ENCODE assay signal across 8 cellular contexts in genomic region chr3:120742198-120743080, GRCh38. TPM values are rescaled to one million over a fixed set of nuclear protein-coding genes. Genes with fewer than 3 reads are reported as not detected.
DNase-seq lines count a peak whose midpoint lies in the region; ATAC-seq lines count a peak whose summit lies in the region.

Gene GTF2E1 (plus strand): TSS chr3:120742744. CDS start chr3:120750553, 7,809 bp downstream.
Gene RABL3 (minus strand): TSS chr3:120742516. CDS start chr3:120742507, 9 bp downstream.

- H3K36me3 ChIP-seq in NT2/D1 (ENCODE audit: insufficient read depth, insufficient read length, low read length) (peaks cover 24% of the 10 kb centered on the region), endocrine pancreas (ENCODE audit: control insufficient read depth, insufficient read depth, low read length) (no peaks in the 10 kb centered on the region), mesenchymal stem cell (ENCODE audit: control insufficient read depth in 1 of 2, insufficient read depth in 2 of 2, low read depth in 1 of 2, low read length in 2 of 2) (peaks cover 10% of the 10 kb centered on the region in 2 experiments)

- peak within 1 kb of the TSS; percentile 83 for H4K91ac ChIP-seq in mesenchymal stem cell (ENCODE audit: low read length)

- peaks cover 19% of the 10 kb centered on the region for H3K79me1 ChIP-seq in mesenchymal stem cell (replicated peaks; ENCODE audit: low read length, poor library complexity, severe bottlenecking)

- peak within 1 kb of the TSS; percentile 79 to 99 for H3K18ac ChIP-seq in mesenchymal stem cell (ENCODE audit: low read depth in 1 of 2, low read length in 2 of 2)

- peaks cover 19% of the 10 kb centered on the region for H3K36me3 Mint-ChIP-seq in activated CD8-positive, alpha-beta memory T cell treated with anti-CD3 and anti-CD28 coated beads, Interleukin-2, amount 10 ng/mL, durations not matched to agents 7 days and 5 days

- peak within 1 kb of the TSS; percentile 74 for H2BK5ac ChIP-seq in mesenchymal stem cell (ENCODE audit: low read depth, low read length, poor library complexity, severe bottlenecking)

- peak; percentile 98 for ATAC-seq in GM21381 (IDR thresholded peaks at IDR 0.05; ENCODE audit: unreplicated experiment)
- ATAC-seq in activated CD8-positive, alpha-beta memory T cell treated with anti-CD3 and anti-CD28 coated beads, Interleukin-2, amount 10 ng/mL, durations not matched to agents 7 days and 5 days: peak; percentile 99

- H3K23ac ChIP-seq in mesenchymal stem cell (ENCODE audit: low read length in 2 of 2): peak within 1 kb of the TSS in 1 of 2 experiments; percentile 77

- peak within 1 kb of the TSS; percentile 97 for H3K27ac ChIP-seq in mesenchymal stem cell (ENCODE audit: low read length, poor library complexity, severe bottlenecking)

- peak within 1 kb of the TSS; percentile 46 to 98 for H3K4ac ChIP-seq in mesenchymal stem cell (ENCODE audit: low read depth in 1 of 2, low read length in 2 of 2)

- peaks cover 29% of the 10 kb centered on the region for H3K4me1 Mint-ChIP-seq in activated CD8-positive, alpha-beta memory T cell treated with anti-CD3 and anti-CD28 coated beads, Interleukin-2, amount 10 ng/mL, durations not matched to agents 7 days and 5 days

- H3K9me3 ChIP-seq in NT2/D1 (ENCODE audit: insufficient read depth, low read length) (peaks cover 23% of the 10 kb centered on the region; the same call in 1 of the 2 replicates), endocrine pancreas (ENCODE audit: control insufficient read depth, low read length) (no peaks in the 10 kb centered on the region), mesenchymal stem cell (ENCODE audit: control insufficient read depth, low read length) (no peaks in the 10 kb centered on the region)

- CTCF ChIA-PET in activated CD8-positive, alpha-beta memory T cell treated with anti-CD3 and anti-CD28 coated beads, Interleukin-2, amount 10 ng/mL, durations not matched to agents 7 days and 5 days (lab: Charles Lee): interaction anchor here (1.7 kb wide), 1 partner anchor 147 kb away, joined by 8 read pairs; the partner anchor contains the start of gene NDUFB4

- H2AFZ ChIP-seq in mesenchymal stem cell (ENCODE audit: low read depth, low read length): peak within 1 kb of the TSS; percentile 83

- WGBS in mesenchymal stem cell: under 1% methylated on average over 51 of the region's 52 CpGs

- H3K4me2 ChIP-seq in mesenchymal stem cell (ENCODE audit: low read length, poor library complexity, severe bottlenecking): peak within 1 kb of the TSS; percentile 61

- peak within 1 kb of the TSS; percentile 99 for H3K4me3 Mint-ChIP-seq in activated CD8-positive, alpha-beta memory T cell treated with anti-CD3 and anti-CD28 coated beads, Interleukin-2, amount 10 ng/mL, durations not matched to agents 7 days and 5 days

- no peaks in the 10 kb centered on the region for H3K9me3 Mint-ChIP-seq in activated CD8-positive, alpha-beta memory T cell treated with anti-CD3 and anti-CD28 coated beads, Interleukin-2, amount 10 ng/mL, durations not matched to agents 7 days and 5 days (ENCODE audit: low read depth)

- H2BK12ac ChIP-seq in mesenchymal stem cell (ENCODE audit: low read length in 2 of 2): peak within 1 kb of the TSS in 1 of 2 experiments; percentile 37

- DNase-seq in COR-L47 (lab: John Stamatoyannopoulos, UW): peak; percentile 100
- peak; percentile 19 to 98 (median 94) for DNase-seq in HUDEP-2 (lab: John Stamatoyannopoulos, UW; ENCODE audit: unreplicated experiment in 76 of 76)
- peak; percentile 99 for DNase-seq in NT2/D1 (ENCODE audit: low read depth, low spot score)
- DNase-seq in activated CD8-positive, alpha-beta memory T cell treated with anti-CD3 and anti-CD28 coated beads, Interleukin-2, amount 10 ng/mL, durations not matched to agents 7 days and 5 days: peak; percentile 98
- DNase-seq in mesenchymal stem cell: peak; percentile 100
- peak; percentile 93 for DNase-seq in stimulated activated CD8-positive, alpha-beta memory T cell treated with anti-CD3 and anti-CD28 coated beads, Interleukin-12 subunit alpha, Interleukin-12 subunit beta, amount 100 ng/mL, for 4 hours (ENCODE audit: low read depth)

- peak within 1 kb of the TSS; percentile 39 for H2BK15ac ChIP-seq in mesenchymal stem cell (ENCODE audit: low read depth, poor library complexity, severe bottlenecking)

- H2AK5ac ChIP-seq in mesenchymal stem cell (ENCODE audit: low read length, severe bottlenecking): no peak within 1 kb of the TSS

- H3K14ac ChIP-seq in mesenchymal stem cell (ENCODE audit: low read length in 2 of 2): peak within 1 kb of the TSS in 1 of 2 experiments; percentile 84

- H3K27me3 Mint-ChIP-seq in activated CD8-positive, alpha-beta memory T cell treated with anti-CD3 and anti-CD28 coated beads, Interleukin-2, amount 10 ng/mL, durations not matched to agents 7 days and 5 days: no peaks in the 10 kb centered on the region

- peak within 1 kb of the TSS; percentile 97 for H3K9ac ChIP-seq in NT2/D1 (ENCODE audit: insufficient read length, low read depth)
- H3K9ac ChIP-seq in endocrine pancreas (ENCODE audit: control insufficient read depth, insufficient read depth, low read length): peak within 1 kb of the TSS; percentile 95
- H3K9ac ChIP-seq in mesenchymal stem cell (ENCODE audit: low read length): peak within 1 kb of the TSS; percentile 89

- peak within 1 kb of the TSS; percentile 89 for H4K8ac ChIP-seq in mesenchymal stem cell (ENCODE audit: low read length)

- peak within 1 kb of the TSS; percentile 54 for H2BK120ac ChIP-seq in mesenchymal stem cell (ENCODE audit: low read depth, low read length)

- H3K27me3 ChIP-seq in NT2/D1 (ENCODE audit: insufficient read depth, insufficient read length): no peaks in the 10 kb centered on the region
- H3K27me3 ChIP-seq in endocrine pancreas (ENCODE audit: control insufficient read depth, insufficient read depth, low read length): no peaks in the 10 kb centered on the region
- no peaks in the 10 kb centered on the region for H3K27me3 ChIP-seq in mesenchymal stem cell (ENCODE audit: control insufficient read depth in 1 of 2, insufficient read depth in 1 of 2, low read length in 2 of 2)

- H3K27ac Mint-ChIP-seq in activated CD8-positive, alpha-beta memory T cell treated with anti-CD3 and anti-CD28 coated beads, Interleukin-2, amount 10 ng/mL, durations not matched to agents 7 days and 5 days: peak within 1 kb of the TSS; percentile 98

- H3K4me1 ChIP-seq in NT2/D1 (ENCODE audit: insufficient read depth, insufficient read length): peaks cover 3% of the 10 kb centered on the region
- peaks cover 6% of the 10 kb centered on the region for H3K4me1 ChIP-seq in endocrine pancreas (ENCODE audit: control insufficient read depth, insufficient read depth, low read length)
- H3K4me1 ChIP-seq in mesenchymal stem cell (ENCODE audit: control insufficient read depth, insufficient read depth, low read depth, low read length): peaks cover 5% of the 10 kb centered on the region

- H3K4me3 ChIP-seq in NT2/D1 (ENCODE audit: insufficient read length, low read depth) (peak within 1 kb of the TSS; percentile 85), endocrine pancreas (ENCODE audit: control insufficient read depth, insufficient read depth, low read length) (peak within 1 kb of the TSS; percentile 88), mesenchymal stem cell (ENCODE audit: insufficient read depth in 1 of 2, low read depth in 1 of 2, low read length in 2 of 2) (peak within 1 kb of the TSS; percentile 88 to 97)

RNA-seq across cellular contexts. Expression of gene GTF2E1, which starts in this region (rescaled TPM):
- 10 to 100 TPM; 25.4 to 32.6 TPM for total RNA-seq in activated CD8-positive, alpha-beta memory T cell treated with anti-CD3 and anti-CD28 coated beads, Interleukin-2, amount 10 ng/mL, durations not matched to agents 7 days and 5 days
- polyA plus RNA-seq in mesenchymal stem cell (2013, experiment 1 of 2): 18.7 TPM
- polyA plus RNA-seq in mesenchymal stem cell (2013, experiment 2 of 2): 18.4 TPM

RNA-seq across cellular contexts. Expression of gene RABL3, which starts in this region (rescaled TPM):
- 10 to 100 TPM; 18.8 to 21.0 TPM for total RNA-seq in activated CD8-positive, alpha-beta memory T cell treated with anti-CD3 and anti-CD28 coated beads, Interleukin-2, amount 10 ng/mL, durations not matched to agents 7 days and 5 days
- polyA plus RNA-seq in mesenchymal stem cell (2013, experiment 1 of 2): 14.8 TPM
- polyA plus RNA-seq in mesenchymal stem cell (2013, experiment 2 of 2): 13.9 TPM

Comparison
In these comparisons a context has a peak if more than half of its experiments do, and no peak if none do; other contexts are left out.
1. Peak in every context shown above with its lines: DNase-seq, ATAC-seq, H3K4me3 ChIP-seq and H3K27ac ChIP-seq.